Comparison of ENCODE assay signal across 25 cellular contexts in the genomic region with DNA sequence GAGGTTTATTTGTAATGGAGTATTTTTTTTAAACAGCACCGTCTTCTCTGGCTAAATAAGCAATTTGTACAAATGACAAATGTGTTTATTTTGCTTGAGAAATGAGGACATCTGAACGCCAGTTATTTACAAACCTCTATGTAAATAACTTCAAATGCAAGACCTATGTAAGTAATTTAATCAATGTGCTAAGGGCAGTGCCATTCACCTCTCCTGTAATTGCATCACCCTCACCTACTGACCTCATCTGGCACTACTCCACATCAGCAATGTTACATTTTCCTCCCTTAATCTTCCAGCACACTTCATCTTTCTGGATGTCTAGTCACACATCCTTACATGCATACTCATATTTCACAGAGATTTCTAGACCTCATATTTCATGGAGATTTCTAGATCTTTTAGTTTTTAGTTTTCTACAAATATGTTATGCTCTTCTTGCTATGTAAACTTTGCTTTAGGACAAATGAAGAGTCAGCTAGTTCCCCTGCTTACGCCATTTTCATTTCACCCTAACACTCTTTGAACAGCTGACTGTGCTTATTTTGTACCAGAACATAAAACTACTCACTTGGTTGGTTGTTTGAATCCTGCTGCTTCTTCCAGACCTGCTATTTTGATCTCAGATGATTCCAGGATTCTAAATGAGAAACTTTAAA.
A peak's percentile ranks its signal among the peaks of the same experiment; 100 is the strongest.
DNase-seq lines count a peak whose midpoint lies in the region; ATAC-seq and TF ChIP-seq lines count a peak whose summit lies in the region.
"Had no signal": no experiment of that assay in that cellular context is flagged by ENCODE, and none has a peak within 500 bp of the region (broad histone marks: within the 10 kb centered on the region; RNA-seq: fewer than 3 reads in every experiment).

No MANE protein-coding gene starts in this region.

- POLR2A ChIA-PET in HCT116 (lab: Charles Lee), result no interaction called here
- POLR2A ChIA-PET in activated CD4-positive, alpha-beta memory T cell treated with anti-CD3 and anti-CD28 coated beads for 36 hours (lab: Charles Lee), result no interaction called here

- no peak overlapping the region for H3K4me2 ChIP-seq in HCT116 (ENCODE audit: low read length)
- H3K4me2 ChIP-seq: BLaER1 treated with 17β-estradiol and CSF1 and Interleukin-3, amounts not matched to agents 10 nM and 100 nM had no signal

- no peak overlapping the region for H3K27ac ChIP-seq in HCT116 (ENCODE audit: low read depth, low read length)
- peak overlapping the region in 1 of 3 donors; percentile 49 for H3K27ac ChIP-seq in right lobe of liver
- no peak overlapping the region for H3K27ac ChIP-seq in WERI-Rb-1
- H3K27ac ChIP-seq: BLaER1 treated with 17β-estradiol and CSF1 and Interleukin-3, amounts not matched to agents 10 nM and 100 nM; pancreas had no signal

- no peak overlapping the region for H3K4me3 ChIP-seq in HCT116 (replicated peaks in 1 of 2; ENCODE audit: low read depth in 1 of 2, low read length in 2 of 2)
- H3K4me3 ChIP-seq in right lobe of liver, result no peak overlapping the region
- no peak overlapping the region for H3K4me3 ChIP-seq in WERI-Rb-1 (ENCODE audit: low read depth, low read length)
- H3K4me3 ChIP-seq: BLaER1 treated with 17β-estradiol and CSF1 and Interleukin-3, amounts not matched to agents 10 nM and 100 nM; pancreas had no signal

- H3K9me3 Mint-ChIP-seq in activated CD4-positive, alpha-beta memory T cell treated with anti-CD3 and anti-CD28 coated beads for 36 hours, result no peaks in the 10 kb centered on the region

- H3K4me3 Mint-ChIP-seq in activated CD4-positive, alpha-beta memory T cell treated with anti-CD3 and anti-CD28 coated beads for 36 hours, result no peak overlapping the region
- H3K4me3 Mint-ChIP-seq: activated naive CD4-positive, alpha-beta T cell treated with anti-CD3 and anti-CD28 coated beads, Interleukin-2, amount 10 ng/mL, durations not matched to agents 7 days and 5 days; activated T-helper 17 cell treated with anti-CD3 and anti-CD28 coated beads, Interleukin-2, amount 50 U/mL, for 72 hours; memory B cell; neural crest cell had no signal

- no peak overlapping the region for H3K27ac Mint-ChIP-seq in activated CD4-positive, alpha-beta memory T cell treated with anti-CD3 and anti-CD28 coated beads for 36 hours
- H3K27ac Mint-ChIP-seq: activated naive CD4-positive, alpha-beta T cell treated with anti-CD3 and anti-CD28 coated beads, Interleukin-2, amount 10 ng/mL, durations not matched to agents 7 days and 5 days; activated T-helper 17 cell treated with anti-CD3 and anti-CD28 coated beads, Interleukin-2, amount 50 U/mL, for 72 hours; memory B cell had no signal

- no peaks in the 10 kb centered on the region for H3K9me3 ChIP-seq in HCT116 (ENCODE audit: control insufficient read depth in 1 of 2, insufficient read depth in 1 of 2, low read depth in 1 of 2, low read length in 2 of 2)
- no peaks in the 10 kb centered on the region for H3K9me3 ChIP-seq in right lobe of liver
- no peaks in the 10 kb centered on the region for H3K9me3 ChIP-seq in WERI-Rb-1 (ENCODE audit: severe bottlenecking)
- H3K9me3 ChIP-seq: BLaER1 treated with 17β-estradiol and CSF1 and Interleukin-3, amounts not matched to agents 10 nM and 100 nM; pancreas had no signal

- WGBS in right lobe of liver (ENCODE audit: insufficient coverage, low coverage, low lambda C conversion rate, missing lambda C conversion rate), result 24% methylated on average over 3 of the region's 3 CpGs

- ATAC-seq in HCT116, result no peak
- ATAC-seq in right lobe of liver, result peak; percentile 85 to 98 (median 92)
- ATAC-seq: activated T-helper 17 cell treated with anti-CD3 and anti-CD28 coated beads, Interleukin-2, amount 50 U/mL, for 72 hours; Right ventricle myocardium inferior had no signal

- no peaks in the 10 kb centered on the region for H4K20me1 ChIP-seq in HCT116 (ENCODE audit: insufficient read depth)
- H4K20me1 ChIP-seq: BLaER1 treated with 17β-estradiol and CSF1 and Interleukin-3, amounts not matched to agents 10 nM and 100 nM had no signal

- RAD21 ChIA-PET in HCT116 (lab: Charles Lee; ENCODE audit: low non-redundant PET in 1 of 2, low total read pairs in 2 of 2, uncharacterized antibody in 2 of 2, unreplicated experiment in 2 of 2), result no interaction called here

- no peak overlapping the region for H3K9ac ChIP-seq in HCT116 (ENCODE audit: low read length)
- H3K9ac ChIP-seq: BLaER1 treated with 17β-estradiol and CSF1 and Interleukin-3, amounts not matched to agents 10 nM and 100 nM had no signal

- no peaks in the 10 kb centered on the region for H3K79me2 ChIP-seq in HCT116 (ENCODE audit: insufficient read depth, low read length)

- no peaks in the 10 kb centered on the region for H3K9me2 ChIP-seq in HCT116 (ENCODE audit: insufficient read depth)

- intact Hi-C loops in HCT116 (cut with micrococcal nuclease) (no loop called here), right lobe of liver (cut with DNase I) (no loop called here)
- intact Hi-C loops in activated CD4-positive, alpha-beta memory T cell treated with anti-CD3 and anti-CD28 coated beads for 36 hours (cut with micrococcal nuclease), result no loop called here

- CTCF ChIA-PET in HCT116 (lab: Charles Lee), result no interaction called here
- CTCF ChIA-PET in activated CD4-positive, alpha-beta memory T cell treated with anti-CD3 and anti-CD28 coated beads for 36 hours (lab: Charles Lee), result no interaction called here

- H3K36me3 ChIP-seq in HCT116 (ENCODE audit: control insufficient read depth in 1 of 2, insufficient read depth in 2 of 2, low read length in 2 of 2) (no peaks in the 10 kb centered on the region), right lobe of liver (no peaks in the 10 kb centered on the region), WERI-Rb-1 (no peaks in the 10 kb centered on the region)
- H3K36me3 ChIP-seq: BLaER1 treated with 17β-estradiol and CSF1 and Interleukin-3, amounts not matched to agents 10 nM and 100 nM; pancreas had no signal

- DNase-seq in HCT116 (ENCODE audit: low read depth, low spot score) (no peak), NCI-H69 (lab: John Stamatoyannopoulos, UW) (peak; percentile 55), amniotic epithelial cell (ENCODE audit: low read depth) (peak; percentile 7), right lobe of liver (peak in 1 of 3 donors; percentile 59), WERI-Rb-1 (no peak)
- DNase-seq in NK-92 treated with Interleukin-12 subunit alpha and Interleukin-12 subunit beta, amount 100 ng/mL, for 24 hours (lab: John Stamatoyannopoulos, UW), result no peak
- DNase-seq in activated CD4-positive, alpha-beta memory T cell treated with anti-CD3 and anti-CD28 coated beads for 36 hours, result no peak
- DNase-seq in central memory CD4-positive, alpha-beta T cell, result no peak
- DNase-seq: activated naive CD4-positive, alpha-beta T cell treated with anti-CD3 and anti-CD28 coated beads, Interleukin-2, amount 10 ng/mL, durations not matched to agents 7 days and 5 days; amygdala; DMS79; hypothalamus; KG1; MM.1S; NCI-H2029; NCI-H526 treated with DMSO at 0.1 percent for 48 hours; pancreas; small intestine; stimulated activated naive CD4-positive, alpha-beta T cell; T-helper 2 cell had no signal

- no peak for TF ChIP-seq RAD21 in HCT116 (IDR thresholded peaks at IDR 0.05; ENCODE audit: low read depth)

- H3K36me3 Mint-ChIP-seq in activated CD4-positive, alpha-beta memory T cell treated with anti-CD3 and anti-CD28 coated beads for 36 hours, result no peaks in the 10 kb centered on the region
- H3K36me3 Mint-ChIP-seq: activated naive CD4-positive, alpha-beta T cell treated with anti-CD3 and anti-CD28 coated beads, Interleukin-2, amount 10 ng/mL, durations not matched to agents 7 days and 5 days; memory B cell had no signal

- no peaks in the 10 kb centered on the region for H3K4me1 Mint-ChIP-seq in activated CD4-positive, alpha-beta memory T cell treated with anti-CD3 and anti-CD28 coated beads for 36 hours (ENCODE audit: low read depth)
- H3K4me1 Mint-ChIP-seq: activated naive CD4-positive, alpha-beta T cell treated with anti-CD3 and anti-CD28 coated beads, Interleukin-2, amount 10 ng/mL, durations not matched to agents 7 days and 5 days; activated T-helper 17 cell treated with anti-CD3 and anti-CD28 coated beads, Interleukin-2, amount 50 U/mL, for 72 hours; memory B cell; neural crest cell had no signal

- no TSS peak for BruUV-seq in HCT116 (replicated peaks; lab: Mats Ljungman, UMichigan)

- H3K27me3 ChIP-seq in HCT116 (ENCODE audit: insufficient read depth, low read length) (no peaks in the 10 kb centered on the region), right lobe of liver (no peaks in the 10 kb centered on the region), WERI-Rb-1 (ENCODE audit: insufficient read depth, low read depth, severe bottlenecking) (no peaks in the 10 kb centered on the region)
- H3K27me3 ChIP-seq: BLaER1 treated with 17β-estradiol and CSF1 and Interleukin-3, amounts not matched to agents 10 nM and 100 nM; pancreas had no signal

- no peak overlapping the region for H2AFZ ChIP-seq in HCT116 (ENCODE audit: low read depth, low read length, poor library complexity, severe bottlenecking)

- no peaks in the 10 kb centered on the region for H3K27me3 Mint-ChIP-seq in activated CD4-positive, alpha-beta memory T cell treated with anti-CD3 and anti-CD28 coated beads for 36 hours
- H3K27me3 Mint-ChIP-seq: activated T-helper 17 cell treated with anti-CD3 and anti-CD28 coated beads, Interleukin-2, amount 50 U/mL, for 72 hours; memory B cell had no signal

- H3K4me1 ChIP-seq in HCT116 (ENCODE audit: control insufficient read depth in 1 of 2, insufficient read depth in 2 of 2, low read length in 2 of 2) (no peaks in the 10 kb centered on the region), right lobe of liver (peaks cover 0 to 11% (median 3%) of the 10 kb centered on the region in 4 donors)
- H3K4me1 ChIP-seq: BLaER1 treated with 17β-estradiol and CSF1 and Interleukin-3, amounts not matched to agents 10 nM and 100 nM; pancreas had no signal

- TF ChIP-seq CTCF in HCT116 (IDR thresholded peaks at IDR 0.05 in 2 of 3, conservative IDR thresholded peaks at IDR 0.05 in 1 of 3; ENCODE audit: borderline replicate concordance in 1 of 3, insufficient read depth in 1 of 3, low read depth in 2 of 3, low read length in 2 of 3) (no peak), right lobe of liver (IDR thresholded peaks at IDR 0.05) (no peak), WERI-Rb-1 (IDR thresholded peaks at IDR 0.05; ENCODE audit: low read depth, low read length) (no peak)

- TF ChIP-seq POLR2A in HCT116 (IDR thresholded peaks at IDR 0.05; ENCODE audit: borderline replicate concordance, extremely low read depth, insufficient read depth, insufficient read length) (no peak), right lobe of liver (IDR thresholded peaks at IDR 0.05) (no peak)

TF ChIP-seq in HCT116, 20 proteins besides CTCF, POLR2A, EP300 and RAD21 (continues in another document):
- TF ChIP-seq, protein P1, sequence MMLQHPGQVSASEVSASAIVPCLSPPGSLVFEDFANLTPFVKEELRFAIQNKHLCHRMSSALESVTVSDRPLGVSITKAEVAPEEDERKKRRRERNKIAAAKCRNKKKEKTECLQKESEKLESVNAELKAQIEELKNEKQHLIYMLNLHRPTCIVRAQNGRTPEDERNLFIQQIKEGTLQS (IDR thresholded peaks at IDR 0.05), result peak; percentile 6; the same call in 1 of the 2 replicates

Comparison
In these comparisons a context has a peak if more than half of its experiments do, and no peak if none do; other contexts are left out.
1. DNase-seq: peak in NCI-H69 (single experiment) and amniotic epithelial cell (single experiment); none in HCT116 (single experiment), WERI-Rb-1 (single experiment), NK-92 treated with Interleukin-12 subunit alpha and Interleukin-12 subunit beta, amount 100 ng/mL, for 24 hours (single experiment), activated CD4-positive, alpha-beta memory T cell treated with anti-CD3 and anti-CD28 coated beads for 36 hours (single experiment) and central memory CD4-positive, alpha-beta T cell (single experiment).